Comparison of ENCODE assay signal across 20 cellular contexts in the genomic region with DNA sequence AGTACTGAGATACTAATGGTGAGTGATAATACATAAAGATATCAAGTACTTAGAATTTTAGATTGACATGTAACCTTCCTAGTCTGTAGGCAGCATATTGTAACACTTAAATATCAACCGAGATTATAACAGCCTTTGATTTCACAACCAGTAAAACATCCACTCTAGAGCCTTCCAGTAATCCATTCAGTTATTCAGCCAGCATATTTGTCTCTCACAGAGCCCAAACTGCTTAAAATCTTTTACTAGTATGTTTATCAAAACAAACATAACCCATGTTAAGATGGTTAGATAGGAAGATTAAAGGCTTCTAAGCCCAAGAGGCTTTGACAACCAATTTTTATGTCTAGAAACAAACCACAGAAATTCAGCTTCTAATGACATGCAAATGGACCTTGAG.
DNase-seq lines count a peak whose midpoint lies in the region; ATAC-seq and TF ChIP-seq lines count a peak whose summit lies in the region.
"Had no signal": no experiment of that assay in that cellular context is flagged by ENCODE, and none has a peak within 500 bp of the region (broad histone marks: within the 10 kb centered on the region; RNA-seq: fewer than 3 reads in every experiment).

No MANE protein-coding gene starts in this region.

- H3K4me3 Mint-ChIP-seq in activated naive CD8-positive, alpha-beta T cell treated with anti-CD3 and anti-CD28 coated beads for 36 hours, result no peak overlapping the region
- H3K4me3 Mint-ChIP-seq in WTC11, result no peak overlapping the region
- H3K4me3 Mint-ChIP-seq: naive B cell had no signal

- POLR2A ChIA-PET in WTC11 (lab: Charles Lee), result no interaction called here

- H3K27ac ChIP-seq in ACC112 (ENCODE audit: low read depth, low read length), result peak overlapping the region; percentile 59
- H3K27ac ChIP-seq: HL-60, stomach had no signal

- no peak for TF ChIP-seq CTCF in GM13976 (IDR thresholded peaks at IDR 0.05; ENCODE audit: borderline replicate concordance, control extremely low read depth, extremely low read depth, insufficient read depth, missing control alignments)
- TF ChIP-seq CTCF in WTC11 (IDR thresholded peaks at IDR 0.05), result no peak

- peak; percentile 84 for DNase-seq in EH (ENCODE audit: low read depth)
- DNase-seq in activated naive CD8-positive, alpha-beta T cell treated with anti-CD3 and anti-CD28 coated beads for 36 hours, result no peak
- peak; percentile 31 for DNase-seq in fibroblast of the conjunctiva (ENCODE audit: low read depth)
- DNase-seq in GM13976 (ENCODE audit: low spot score), result no peak
- no peak for DNase-seq in WTC11 (ENCODE audit: low spot score)
- no peak for DNase-seq in HPDE6-E6E7 (ENCODE audit: extremely low spot score)
- DNase-seq: amygdala, BE2C, cortex of kidney, KG1, naive B cell, NCI-H2227 treated with DMSO at 0.1 percent for 48 hours, SHP77 treated with DMSO at 0.1 percent for 48 hours, stomach, T-helper 9 cell had no signal

- no peaks in the 10 kb centered on the region for H3K36me3 ChIP-seq in ACC112 (ENCODE audit: insufficient read depth, low read length)
- H3K36me3 ChIP-seq: BE2C, stomach had no signal

- CTCF ChIA-PET in WTC11 (lab: Charles Lee), result no interaction called here

- H3K79me2 ChIP-seq in ACC112 (ENCODE audit: control insufficient read depth, insufficient read depth, low read length, unreplicated experiment), result no peaks in the 10 kb centered on the region

- peaks cover 2% of the 10 kb centered on the region for H3K36me3 Mint-ChIP-seq in activated naive CD8-positive, alpha-beta T cell treated with anti-CD3 and anti-CD28 coated beads for 36 hours
- no peaks in the 10 kb centered on the region for H3K36me3 Mint-ChIP-seq in WTC11
- H3K36me3 Mint-ChIP-seq: naive B cell had no signal

- H3K9me3 Mint-ChIP-seq in activated naive CD8-positive, alpha-beta T cell treated with anti-CD3 and anti-CD28 coated beads for 36 hours, result peaks cover 22% of the 10 kb centered on the region
- H3K9me3 Mint-ChIP-seq in WTC11, result peaks cover 19% of the 10 kb centered on the region

- no peak overlapping the region for H3K4me3 ChIP-seq in ACC112 (ENCODE audit: low read depth, low read length)
- H3K4me3 ChIP-seq: stomach had no signal

- peaks cover 13% of the 10 kb centered on the region for H3K4me1 Mint-ChIP-seq in activated naive CD8-positive, alpha-beta T cell treated with anti-CD3 and anti-CD28 coated beads for 36 hours
- H3K4me1 Mint-ChIP-seq in WTC11, result no peaks in the 10 kb centered on the region
- H3K4me1 Mint-ChIP-seq: naive B cell had no signal

- H3K27me3 ChIP-seq in ACC112 (ENCODE audit: insufficient read depth, low read length), result no peaks in the 10 kb centered on the region
- H3K27me3 ChIP-seq: BE2C, stomach had no signal

- H2AFZ ChIP-seq in ACC112 (ENCODE audit: low read length, unreplicated experiment), result peak overlapping the region; percentile 41

- in situ Hi-C loops in GM13976 (cut with MboI; ENCODE audit: low sequenced_read_pairs, unreplicated experiment), result no loop called here

- peaks cover 28% of the 10 kb centered on the region for H3K27me3 Mint-ChIP-seq in activated naive CD8-positive, alpha-beta T cell treated with anti-CD3 and anti-CD28 coated beads for 36 hours
- no peaks in the 10 kb centered on the region; the same call in 1 of the 2 replicates for H3K27me3 Mint-ChIP-seq in WTC11 (ENCODE audit: low read depth)

- peak overlapping the region; percentile 66 for H3K27ac Mint-ChIP-seq in activated naive CD8-positive, alpha-beta T cell treated with anti-CD3 and anti-CD28 coated beads for 36 hours
- H3K27ac Mint-ChIP-seq in WTC11, result no peak overlapping the region
- H3K27ac Mint-ChIP-seq: naive B cell, progenitor cell of endocrine pancreas had no signal

- ATAC-seq in WTC11, result no peak
- ATAC-seq in GM21367 (IDR thresholded peaks at IDR 0.05; ENCODE audit: unreplicated experiment), result no peak
- ATAC-seq: left lobe of liver had no signal

- peaks cover 20% of the 10 kb centered on the region for H3K4me1 ChIP-seq in ACC112 (ENCODE audit: control insufficient read depth, insufficient read depth, low read length, unreplicated experiment)
- H3K4me1 ChIP-seq: BE2C, stomach had no signal

TF ChIP-seq in WTC11, 78 proteins besides CTCF, POLR2A, EP300 and RAD21:
- no peak for TF ChIP-seq GTF2I (CRISPR knock-in tag; conservative IDR thresholded peaks at IDR 0.05)
- TF ChIP-seq, protein P1, sequence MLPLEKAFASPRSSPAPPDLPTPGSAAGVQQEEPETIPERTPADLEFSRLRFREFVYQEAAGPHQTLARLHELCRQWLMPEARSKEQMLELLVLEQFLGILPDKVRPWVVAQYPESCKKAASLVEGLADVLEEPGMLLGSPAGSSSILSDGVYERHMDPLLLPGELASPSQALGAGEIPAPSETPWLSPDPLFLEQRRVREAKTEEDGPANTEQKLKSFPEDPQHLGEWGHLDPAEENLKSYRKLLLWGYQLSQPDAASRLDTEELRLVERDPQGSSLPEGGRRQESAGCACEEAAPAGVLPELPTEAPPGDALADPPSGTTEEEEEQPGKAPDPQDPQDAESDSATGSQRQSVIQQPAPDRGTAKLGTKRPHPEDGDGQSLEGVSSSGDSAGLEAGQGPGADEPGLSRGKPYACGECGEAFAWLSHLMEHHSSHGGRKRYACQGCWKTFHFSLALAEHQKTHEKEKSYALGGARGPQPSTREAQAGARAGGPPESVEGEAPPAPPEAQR (CRISPR knock-in tag; IDR thresholded peaks at IDR 0.05), result no peak
- TF ChIP-seq RORB (CRISPR knock-in tag; IDR thresholded peaks at IDR 0.05), result no peak
- TF ChIP-seq ZNF263 (CRISPR knock-in tag; IDR thresholded peaks at IDR 0.05; ENCODE audit: low read depth), result no peak
- no peak for TF ChIP-seq ZNF219 (CRISPR knock-in tag; IDR thresholded peaks at IDR 0.05; ENCODE audit: borderline replicate concordance)
- no peak for TF ChIP-seq HMGA2 (CRISPR knock-in tag; IDR thresholded peaks at IDR 0.05)
- TF ChIP-seq CREB1 (CRISPR knock-in tag; IDR thresholded peaks at IDR 0.05), result no peak
- no peak for TF ChIP-seq ZNF317 (CRISPR knock-in tag; IDR thresholded peaks at IDR 0.05; ENCODE audit: borderline replicate concordance, low read depth)
- TF ChIP-seq, protein P2, sequence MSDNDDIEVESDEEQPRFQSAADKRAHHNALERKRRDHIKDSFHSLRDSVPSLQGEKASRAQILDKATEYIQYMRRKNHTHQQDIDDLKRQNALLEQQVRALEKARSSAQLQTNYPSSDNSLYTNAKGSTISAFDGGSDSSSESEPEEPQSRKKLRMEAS (CRISPR knock-in tag; IDR thresholded peaks at IDR 0.05), result no peak
- no peak for TF ChIP-seq FOXK1 (CRISPR knock-in tag; IDR thresholded peaks at IDR 0.05)
- no peak for TF ChIP-seq TCF7 (CRISPR knock-in tag; IDR thresholded peaks at IDR 0.05; ENCODE audit: low read depth)
- TF ChIP-seq, protein P3, sequence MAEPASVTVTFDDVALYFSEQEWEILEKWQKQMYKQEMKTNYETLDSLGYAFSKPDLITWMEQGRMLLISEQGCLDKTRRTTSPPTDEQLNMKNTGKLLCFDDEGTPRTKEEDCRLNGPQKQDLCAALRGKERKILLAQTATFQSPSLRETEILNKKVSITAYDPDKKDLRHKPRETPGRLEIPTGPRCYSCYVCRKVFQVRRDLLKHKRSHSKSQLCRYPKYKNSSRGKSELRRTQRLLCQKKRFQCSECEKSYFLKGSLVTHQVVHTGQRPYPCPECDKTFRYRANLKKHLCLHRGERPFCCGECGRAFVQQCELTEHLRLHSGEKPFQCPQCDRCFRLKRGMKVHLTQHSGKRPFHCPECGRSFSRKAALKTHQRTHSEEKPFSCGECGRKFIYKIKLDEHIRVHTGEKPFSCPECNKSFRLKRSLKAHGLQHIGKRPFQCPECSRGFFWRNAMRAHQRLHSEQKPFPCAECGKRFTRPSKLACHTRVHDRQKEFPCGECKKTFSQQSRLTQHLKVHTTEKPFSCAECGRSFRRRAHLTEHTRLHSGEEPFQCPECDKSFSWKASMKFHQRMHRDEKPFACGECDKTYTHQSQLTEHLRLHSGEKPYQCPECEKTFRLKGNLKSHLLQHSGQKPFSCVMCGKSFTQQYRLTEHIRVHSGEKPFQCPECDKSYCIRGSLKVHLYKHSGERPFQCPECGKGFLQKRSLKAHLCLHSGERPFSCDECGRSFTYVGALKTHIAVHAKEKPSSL (CRISPR knock-in tag; conservative IDR thresholded peaks at IDR 0.05), result no peak
- TF ChIP-seq, protein P4, sequence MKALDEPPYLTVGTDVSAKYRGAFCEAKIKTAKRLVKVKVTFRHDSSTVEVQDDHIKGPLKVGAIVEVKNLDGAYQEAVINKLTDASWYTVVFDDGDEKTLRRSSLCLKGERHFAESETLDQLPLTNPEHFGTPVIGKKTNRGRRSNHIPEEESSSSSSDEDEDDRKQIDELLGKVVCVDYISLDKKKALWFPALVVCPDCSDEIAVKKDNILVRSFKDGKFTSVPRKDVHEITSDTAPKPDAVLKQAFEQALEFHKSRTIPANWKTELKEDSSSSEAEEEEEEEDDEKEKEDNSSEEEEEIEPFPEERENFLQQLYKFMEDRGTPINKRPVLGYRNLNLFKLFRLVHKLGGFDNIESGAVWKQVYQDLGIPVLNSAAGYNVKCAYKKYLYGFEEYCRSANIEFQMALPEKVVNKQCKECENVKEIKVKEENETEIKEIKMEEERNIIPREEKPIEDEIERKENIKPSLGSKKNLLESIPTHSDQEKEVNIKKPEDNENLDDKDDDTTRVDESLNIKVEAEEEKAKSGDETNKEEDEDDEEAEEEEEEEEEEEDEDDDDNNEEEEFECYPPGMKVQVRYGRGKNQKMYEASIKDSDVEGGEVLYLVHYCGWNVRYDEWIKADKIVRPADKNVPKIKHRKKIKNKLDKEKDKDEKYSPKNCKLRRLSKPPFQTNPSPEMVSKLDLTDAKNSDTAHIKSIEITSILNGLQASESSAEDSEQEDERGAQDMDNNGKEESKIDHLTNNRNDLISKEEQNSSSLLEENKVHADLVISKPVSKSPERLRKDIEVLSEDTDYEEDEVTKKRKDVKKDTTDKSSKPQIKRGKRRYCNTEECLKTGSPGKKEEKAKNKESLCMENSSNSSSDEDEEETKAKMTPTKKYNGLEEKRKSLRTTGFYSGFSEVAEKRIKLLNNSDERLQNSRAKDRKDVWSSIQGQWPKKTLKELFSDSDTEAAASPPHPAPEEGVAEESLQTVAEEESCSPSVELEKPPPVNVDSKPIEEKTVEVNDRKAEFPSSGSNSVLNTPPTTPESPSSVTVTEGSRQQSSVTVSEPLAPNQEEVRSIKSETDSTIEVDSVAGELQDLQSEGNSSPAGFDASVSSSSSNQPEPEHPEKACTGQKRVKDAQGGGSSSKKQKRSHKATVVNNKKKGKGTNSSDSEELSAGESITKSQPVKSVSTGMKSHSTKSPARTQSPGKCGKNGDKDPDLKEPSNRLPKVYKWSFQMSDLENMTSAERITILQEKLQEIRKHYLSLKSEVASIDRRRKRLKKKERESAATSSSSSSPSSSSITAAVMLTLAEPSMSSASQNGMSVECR (CRISPR knock-in tag; IDR thresholded peaks at IDR 0.05; ENCODE audit: borderline replicate concordance), result no peak
- TF ChIP-seq, protein P5, sequence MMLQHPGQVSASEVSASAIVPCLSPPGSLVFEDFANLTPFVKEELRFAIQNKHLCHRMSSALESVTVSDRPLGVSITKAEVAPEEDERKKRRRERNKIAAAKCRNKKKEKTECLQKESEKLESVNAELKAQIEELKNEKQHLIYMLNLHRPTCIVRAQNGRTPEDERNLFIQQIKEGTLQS (CRISPR knock-in tag; conservative IDR thresholded peaks at IDR 0.05), result no peak

Comparison
In these comparisons a context has a peak if more than half of its experiments do, and no peak if none do; other contexts are left out.
1. DNase-seq: peak in EH (single experiment) and fibroblast of the conjunctiva (single experiment); none in activated naive CD8-positive, alpha-beta T cell treated with anti-CD3 and anti-CD28 coated beads for 36 hours (single experiment), GM13976 (single experiment), WTC11 (single experiment) and HPDE6-E6E7 (single experiment).